In the genomic region with DNA sequence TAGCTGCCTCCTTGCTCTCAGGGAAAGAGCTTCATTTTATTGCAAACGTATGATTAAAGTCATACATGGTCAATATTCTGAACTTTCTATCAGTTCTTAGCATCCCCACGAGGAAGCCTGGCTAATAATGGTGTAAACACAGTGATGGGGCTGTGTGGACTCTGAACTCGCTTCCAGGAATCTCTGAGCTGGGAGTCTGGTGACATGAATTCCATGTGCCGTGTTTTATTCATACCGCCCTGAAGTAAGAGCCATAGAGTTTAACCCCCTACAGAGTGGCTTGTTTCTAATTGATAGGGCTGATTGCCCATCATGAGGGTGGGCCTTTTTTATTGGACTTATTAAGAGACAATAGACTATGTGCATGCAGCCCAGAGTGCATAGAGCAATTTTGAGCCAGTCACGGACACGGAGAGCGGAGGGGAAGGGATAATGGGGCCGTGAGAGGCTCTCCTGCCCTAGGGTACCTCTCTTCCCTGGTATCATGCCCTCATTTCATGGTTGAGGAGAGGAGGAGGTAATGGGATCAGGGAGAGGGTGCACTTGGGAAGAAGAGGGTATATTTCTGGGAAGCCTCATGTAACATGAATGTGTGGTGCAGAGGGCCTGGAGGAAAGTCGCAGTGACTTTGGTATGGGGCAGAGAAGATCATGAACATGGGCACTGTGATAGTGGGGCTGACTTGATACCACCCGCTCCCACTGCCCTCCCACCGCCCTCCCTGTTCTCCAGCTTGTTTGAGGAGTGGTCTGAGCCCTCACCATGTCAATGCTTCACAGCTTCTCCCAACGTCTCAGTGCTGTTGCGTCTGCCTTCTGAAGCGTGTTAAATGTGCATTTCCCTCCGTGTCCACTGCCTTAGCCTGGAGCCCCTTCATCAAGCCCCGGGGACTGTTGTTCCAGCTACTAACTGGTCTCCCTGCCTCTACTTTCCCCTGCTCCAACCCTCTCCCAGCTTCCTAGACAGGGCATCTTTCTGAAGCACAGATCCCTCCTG, we compare ENCODE assay signal across 10 cellular contexts.
DNase-seq lines count a peak whose midpoint lies in the region; ATAC-seq lines count a peak whose summit lies in the region.
"Had no signal": no experiment of that assay in that cellular context is flagged by ENCODE, and none has a peak within 500 bp of the region (broad histone marks: within the 10 kb centered on the region; RNA-seq: fewer than 3 reads in every experiment).

No MANE protein-coding gene starts in this region.

- intact Hi-C loops in activated CD4-positive, alpha-beta T cell treated with anti-CD3 and anti-CD28 coated beads for 36 hours (cut with DNase I, micrococcal nuclease), result no loop called here
- intact Hi-C loops in dendritic cell treated with granulocyte-macrophage colony-stimulating factor and Interleukin-4, amounts not matched to agents 40 ng/mL and 50 ng/mL, for 4 days (cut with micrococcal nuclease), result loop anchor here (5.0 kb wide), 1 partner anchor 43 kb away; no protein-coding TSS in a partner anchor

- H3K4me1 Mint-ChIP-seq in activated CD4-positive, alpha-beta T cell treated with anti-CD3 and anti-CD28 coated beads for 36 hours, result peaks cover 38% of the 10 kb centered on the region
- H3K4me1 Mint-ChIP-seq in dendritic cell treated with granulocyte-macrophage colony-stimulating factor and Interleukin-4, amounts not matched to agents 40 ng/mL and 50 ng/mL, for 4 days (ENCODE audit: low read depth), result peaks cover 91% of the 10 kb centered on the region
- H3K4me1 Mint-ChIP-seq: memory B cell had no signal

- 66% methylated on average over 17 of the region's 17 CpGs for WGBS in urinary bladder

- no peaks in the 10 kb centered on the region for H3K9me3 Mint-ChIP-seq in activated CD4-positive, alpha-beta T cell treated with anti-CD3 and anti-CD28 coated beads for 36 hours (ENCODE audit: low read depth)
- peaks cover 20% of the 10 kb centered on the region for H3K9me3 Mint-ChIP-seq in dendritic cell treated with granulocyte-macrophage colony-stimulating factor and Interleukin-4, amounts not matched to agents 40 ng/mL and 50 ng/mL, for 4 days

- H3K27ac ChIP-seq in urinary bladder (ENCODE audit: low read depth), result peak overlapping the region; percentile 61

- H3K27ac Mint-ChIP-seq in activated CD4-positive, alpha-beta T cell treated with anti-CD3 and anti-CD28 coated beads for 36 hours, result peak overlapping the region; percentile 33
- H3K27ac Mint-ChIP-seq in dendritic cell treated with granulocyte-macrophage colony-stimulating factor and Interleukin-4, amounts not matched to agents 40 ng/mL and 50 ng/mL, for 4 days, result peak overlapping the region; percentile 98
- H3K27ac Mint-ChIP-seq: memory B cell had no signal

- no peaks in the 10 kb centered on the region for H3K36me3 Mint-ChIP-seq in activated CD4-positive, alpha-beta T cell treated with anti-CD3 and anti-CD28 coated beads for 36 hours (ENCODE audit: low read depth)
- H3K36me3 Mint-ChIP-seq in dendritic cell treated with granulocyte-macrophage colony-stimulating factor and Interleukin-4, amounts not matched to agents 40 ng/mL and 50 ng/mL, for 4 days (ENCODE audit: low read depth), result peaks cover 25% of the 10 kb centered on the region

- no peak for DNase-seq in activated CD4-positive, alpha-beta T cell treated with anti-CD3 and anti-CD28 coated beads for 36 hours
- DNase-seq in activated CD4-positive, alpha-beta T cell treated with anti-CD3 and anti-CD28 coated beads for 1 hour, result no peak
- DNase-seq in mucosa of gallbladder (ENCODE audit: low spot score), result peak; percentile 51
- DNase-seq: NCI-H1436 had no signal

- no peaks in the 10 kb centered on the region for H3K27me3 Mint-ChIP-seq in activated CD4-positive, alpha-beta T cell treated with anti-CD3 and anti-CD28 coated beads for 36 hours
- no peaks in the 10 kb centered on the region for H3K27me3 Mint-ChIP-seq in dendritic cell treated with granulocyte-macrophage colony-stimulating factor and Interleukin-4, amounts not matched to agents 40 ng/mL and 50 ng/mL, for 4 days

- no peaks in the 10 kb centered on the region for H3K36me3 ChIP-seq in urinary bladder (ENCODE audit: insufficient read depth)

- CTCF ChIA-PET in activated CD4-positive, alpha-beta T cell treated with anti-CD3 and anti-CD28 coated beads for 36 hours (lab: Charles Lee), result interaction anchor here (0.7 to 5.1 kb wide), 3 partner anchors 9 to 176 kb away, joined by 3 to 19 read pairs (median 3); no protein-coding TSS in a partner anchor

- H3K4me3 Mint-ChIP-seq in activated CD4-positive, alpha-beta T cell treated with anti-CD3 and anti-CD28 coated beads for 36 hours, result no peak overlapping the region
- peak overlapping the region; percentile 55 for H3K4me3 Mint-ChIP-seq in dendritic cell treated with granulocyte-macrophage colony-stimulating factor and Interleukin-4, amounts not matched to agents 40 ng/mL and 50 ng/mL, for 4 days
- H3K4me3 Mint-ChIP-seq: memory B cell had no signal

- no peak for ATAC-seq in activated CD4-positive, alpha-beta T cell treated with anti-CD3 and anti-CD28 coated beads for 36 hours
- ATAC-seq in GM19455 (IDR thresholded peaks at IDR 0.05; ENCODE audit: unreplicated experiment) (no peak), HG02571 (IDR thresholded peaks at IDR 0.05; ENCODE audit: unreplicated experiment) (no peak), HG03342 (IDR thresholded peaks at IDR 0.05; ENCODE audit: unreplicated experiment) (no peak)

- no peak overlapping the region for H3K4me3 ChIP-seq in urinary bladder (ENCODE audit: low read depth, low read length)

- POLR2A ChIA-PET in activated CD4-positive, alpha-beta T cell treated with anti-CD3 and anti-CD28 coated beads for 36 hours (lab: Charles Lee), result no interaction called here

- no peaks in the 10 kb centered on the region for H3K4me1 ChIP-seq in urinary bladder (ENCODE audit: insufficient read depth)
